ENCODE assay signal across 9 cellular contexts in genomic region chr5:138410996-138411640, GRCh38. TPM values are rescaled to one million over a fixed set of nuclear protein-coding genes. Genes with fewer than 3 reads are reported as not detected.
DNase-seq lines count a peak whose midpoint lies in the region; ATAC-seq, FAIRE-seq and TF ChIP-seq lines count a peak whose summit lies in the region.
"Not testable (repeated sequence)": the region's sequence is repeated elsewhere in the genome, so short reads cannot be mapped to it uniquely, and the experiment has no call there.
"Had no signal": no experiment of that assay in that cellular context is flagged by ENCODE, and none has a peak within 500 bp of the region (broad histone marks: within the 10 kb centered on the region; RNA-seq: fewer than 3 reads in every experiment).

No MANE protein-coding gene starts in this region.

- not testable (repeated sequence) for H3K4me3 ChIP-seq in DND-41 (ENCODE audit: low read depth in 1 of 2, low read length in 2 of 2); H1 (ENCODE audit: extremely low read depth in 1 of 4, insufficient read depth in 2 of 4, low read depth in 3 of 4, low read length in 4 of 4); pancreas; upper lobe of left lung

- 81% methylated on average over 13 of the region's 14 CpGs; no CpG with 5 or more reads in 1 of the 2 experiments for WGBS in H1 (ENCODE audit: extremely low coverage in 1 of 2, insufficient coverage in 1 of 2, insufficient read length in 1 of 2, insufficient replicate concordance in 2 of 2, low coverage in 1 of 2, low lambda C conversion rate in 2 of 2, missing lambda C conversion rate in 1 of 2), 2 experiments
- 67 to 75% methylated on average over 13 of the region's 14 CpGs for WGBS in pancreas, 2 donors
- WGBS in upper lobe of left lung, 2 donors, result 84% methylated on average over 13 to 14 of the region's 14 CpGs

- H2BK5ac ChIP-seq in H1 (ENCODE audit: low read depth, low read length), result not testable (repeated sequence)

- not testable (repeated sequence) for H3K4ac ChIP-seq in H1 (replicated peaks; ENCODE audit: insufficient read length, low read depth, low read length)

- intact Hi-C loops in pancreas (cut with DNase I), result loop anchor here in 1 of 3 donors (10.0 kb wide), 1 partner anchor 186 kb away; no protein-coding TSS in a partner anchor

- FAIRE-seq in H1 (lab: Jason Lieb, UNC); pancreas (lab: Jason Lieb, UNC): not testable (repeated sequence)

- peak overlapping the region in 1 of 6 donors; percentile 34 for H3K27ac Mint-ChIP-seq in immature natural killer cell

- H3K79me2 ChIP-seq in DND-41 (ENCODE audit: insufficient read depth, low read length); H1 (ENCODE audit: control insufficient read depth in 1 of 2, insufficient read depth in 2 of 2, low read length in 2 of 2): not testable (repeated sequence)

- not testable (repeated sequence) for H3K18ac ChIP-seq in H1 (ENCODE audit: extremely low read depth, low read length)

- H4K8ac ChIP-seq in H1 (ENCODE audit: extremely low read depth, insufficient read depth, low read length), result not testable (repeated sequence)

- not testable (repeated sequence) for H2AK5ac ChIP-seq in H1 (ENCODE audit: low read depth, low read length)

- not testable (repeated sequence) for H3K4me1 ChIP-seq in DND-41 (ENCODE audit: insufficient read depth, low read length); H1 (replicated peaks in 1 of 4; ENCODE audit: control insufficient read depth in 3 of 4, insufficient read depth in 4 of 4, low read length in 3 of 4); pancreas; upper lobe of left lung

- TF ChIP-seq RAD21 in H1 (IDR thresholded peaks at IDR 0.05 in 1 of 2, conservative IDR thresholded peaks at IDR 0.05 in 1 of 2; ENCODE audit: low read depth in 2 of 2, low read length in 2 of 2), result peak; percentile 52 to 53

- DNase-seq in DND-41 (peak; percentile 36), LHCN-M2 (ENCODE audit: low read depth) (peak; percentile 20), SIG-M5 treated with dmso at 0.1 percent for 504 hours (lab: John Stamatoyannopoulos, UW; ENCODE audit: unreplicated experiment) (peak; percentile 27), H1 (ENCODE audit: low read depth in 1 of 2, low spot score in 2 of 2) (peak; percentile 19 to 78), immature natural killer cell (peak; percentile 4 to 21 (median 5)), pancreas (peak; percentile 32 to 71 (median 64)), upper lobe of left lung (peak in 1 of 2 donors; percentile 34)
- DNase-seq in activated T-cell treated with anti-CD3 and anti-CD28 coated beads, Interleukin-2, amount 50 U/mL, for 1 hour, result peak; percentile 25

- H3K27me3 ChIP-seq in DND-41 (ENCODE audit: insufficient read depth, low read length, poor library complexity); H1 (replicated peaks in 1 of 4; ENCODE audit: control insufficient read depth in 3 of 4, extremely low read depth in 1 of 4, insufficient read depth in 3 of 4, low read length in 3 of 4); pancreas; upper lobe of left lung: not testable (repeated sequence)

- not testable (repeated sequence) for H3K9me3 Mint-ChIP-seq in immature natural killer cell

- H2BK15ac ChIP-seq in H1 (ENCODE audit: low read length), result not testable (repeated sequence)

- not testable (repeated sequence) for H2BK12ac ChIP-seq in H1 (ENCODE audit: low read depth, low read length)

- TF ChIP-seq POLR2A in H1 (IDR thresholded peaks at IDR 0.05; ENCODE audit: control extremely low read depth in 1 of 2, low read depth in 2 of 2, low read length in 2 of 2); upper lobe of left lung (IDR thresholded peaks at IDR 0.05): not testable (repeated sequence)

- not testable (repeated sequence) for H3K27ac ChIP-seq in DND-41 (ENCODE audit: low read length); H1 (ENCODE audit: low read depth, low read length); pancreas; upper lobe of left lung

- H3K36me3 ChIP-seq in DND-41 (ENCODE audit: insufficient read depth, low read length) (peaks cover 73% of the 10 kb centered on the region), H1 (ENCODE audit: control insufficient read depth in 2 of 4, insufficient read depth in 4 of 4, low read length in 3 of 4) (peaks cover 3 to 46% (median 22%) of the 10 kb centered on the region in 4 experiments; a peak in 6 of 8 replicates), pancreas (peaks cover 0 to 22% (median 10%) of the 10 kb centered on the region in 3 donors), upper lobe of left lung (peaks cover 18 to 73% (median 33%) of the 10 kb centered on the region in 4 donors)

- not testable (repeated sequence) for H3K4me2 ChIP-seq in DND-41 (ENCODE audit: insufficient read depth, low read length); H1 (ENCODE audit: insufficient read depth in 1 of 2, low read depth in 2 of 2, low read length in 2 of 2)

- H3K4me3 Mint-ChIP-seq in immature natural killer cell, result not testable (repeated sequence)

- H2BK20ac ChIP-seq in H1 (ENCODE audit: low read length), result not testable (repeated sequence)

- TF ChIP-seq CTCF in DND-41 (IDR thresholded peaks at IDR 0.05; ENCODE audit: borderline replicate concordance, extremely low read depth, low read length, poor library complexity, severe bottlenecking), result peak; percentile 52
- TF ChIP-seq CTCF in H1 (IDR thresholded peaks at IDR 0.05; ENCODE audit: control extremely low read depth in 1 of 3, insufficient read depth in 1 of 3, low read depth in 1 of 3, low read length in 3 of 3), result peak; percentile 42 to 52 (median 48)
- TF ChIP-seq CTCF in pancreas (IDR thresholded peaks at IDR 0.05), result peak in 2 of 4 donors; percentile 26 to 33
- peak in 5 of 6 experiments; percentile 38 to 58 (median 52) for TF ChIP-seq CTCF in upper lobe of left lung (IDR thresholded peaks at IDR 0.05)

- not testable (repeated sequence) for H3K27me3 Mint-ChIP-seq in immature natural killer cell (ENCODE audit: low read depth in 3 of 3)

- H3K23me2 ChIP-seq in H1 (ENCODE audit: low read depth, low read length), result not testable (repeated sequence)

- H3K56ac ChIP-seq in H1 (replicated peaks; ENCODE audit: insufficient read length, low read depth, low read length), result not testable (repeated sequence)

- H3K14ac ChIP-seq in H1 (ENCODE audit: insufficient read length), result not testable (repeated sequence)

- peaks cover 21 to 27% (median 22%) of the 10 kb centered on the region in 3 donors for H3K36me3 Mint-ChIP-seq in immature natural killer cell

- not testable (repeated sequence) for H4K20me1 ChIP-seq in DND-41 (ENCODE audit: insufficient read depth, low read length); H1 (replicated peaks in 1 of 2; ENCODE audit: control insufficient read depth in 1 of 2, insufficient read depth in 2 of 2, low read length in 2 of 2)

- not testable (repeated sequence) for H2BK120ac ChIP-seq in H1 (replicated peaks; ENCODE audit: low read depth, low read length)

- H4K91ac ChIP-seq in H1 (replicated peaks; ENCODE audit: insufficient read length, low read length), result not testable (repeated sequence)

- not testable (repeated sequence) for H3K9ac ChIP-seq in DND-41 (ENCODE audit: low read depth, low read length); H1 (replicated peaks in 1 of 4; ENCODE audit: extremely low read depth in 1 of 4, low read depth in 3 of 4, low read length in 3 of 4)

- POLR2A ChIA-PET in H1 (lab: Charles Lee; ENCODE audit: partially characterized antibody), result interaction anchor here (1.1 to 1.4 kb wide), 2 partner anchors 72 to 74 kb away, joined by 3 to 4 read pairs; no protein-coding TSS in a partner anchor

- H4K5ac ChIP-seq in H1 (ENCODE audit: insufficient read length, low read depth, low read length), result not testable (repeated sequence)

- H3K79me1 ChIP-seq in H1 (ENCODE audit: low read depth, low read length), result not testable (repeated sequence)

- H3K9me3 ChIP-seq in DND-41 (ENCODE audit: insufficient read depth, low read length, severe bottlenecking); H1 (ENCODE audit: insufficient read depth in 2 of 2, low read depth in 1 of 2, low read length in 1 of 2); pancreas; upper lobe of left lung: not testable (repeated sequence)

- not testable (repeated sequence) for H3K23ac ChIP-seq in H1 (ENCODE audit: insufficient read length)

- H2AFZ ChIP-seq in DND-41 (ENCODE audit: low read depth, low read length); H1 (ENCODE audit: low read length): not testable (repeated sequence)

- not testable (repeated sequence) for TF ChIP-seq EP300 in H1 (IDR thresholded peaks at IDR 0.05; ENCODE audit: borderline replicate concordance in 1 of 2, low read depth in 2 of 2, low read length in 2 of 2); upper lobe of left lung (IDR thresholded peaks at IDR 0.05)

- ATAC-seq in DND-41 (ENCODE audit: insufficient read depth, low read depth); pancreas; upper lobe of left lung (ENCODE audit: low FRiP score in 2 of 2): not testable (repeated sequence)

- CTCF ChIA-PET in H1 (lab: Charles Lee; ENCODE audit: partially characterized antibody), result interaction anchor here (0.7 to 2.0 kb wide), 15 partner anchors 11 to 545 kb away, joined by 3 to 7 read pairs (median 4); partner anchors contain the start of gene REEP2

- H3K4me1 Mint-ChIP-seq in immature natural killer cell, result not testable (repeated sequence)

RNA-seq across cellular contexts. Expression of gene REEP2, which starts 27.7 kb away (rescaled TPM):
- total RNA-seq in LHCN-M2 (2014; rRNA removed), result 9.0 and 11.0 TPM in 2 replicates
- 9.1 TPM for polyA plus RNA-seq in LHCN-M2 (2012)
- total RNA-seq in H1 (2021; fragmentation: NEBNext Ultra II Directional; extraction: Animal tissue kit (Norgen Biotek cat#: 25700)), result 40.2 and 41.4 TPM in 2 replicates
- 26.5 and 44.7 TPM in 2 replicates for polyA plus RNA-seq in H1 (2011; rRNA removed)
- 38.9 TPM for polyA plus RNA-seq in H1 (2011; cell fraction: cytosol; rRNA removed)
- 64.2 TPM for polyA plus RNA-seq in H1 (2011; cell fraction: nucleus; rRNA removed)
- 29.7 to 48.4 TPM (median 41.9 TPM) in 4 replicates for polyA plus RNA-seq in H1 (2012, experiment 1 of 2)
- 34.3 TPM for polyA plus RNA-seq in H1 (2012, experiment 2 of 2)
- polyA plus RNA-seq in H1 (2013, experiment 1 of 2), result 29.8 TPM
- 32.6 TPM for polyA plus RNA-seq in H1 (2013, experiment 2 of 2)
- polyA minus RNA-seq in H1 (2011; rRNA and poly(A)+ RNA removed), result 39.8 and 60.9 TPM in 2 replicates
- polyA minus RNA-seq in H1 (2011; cell fraction: cytosol; rRNA and poly(A)+ RNA removed), result 26.1 TPM
- polyA minus RNA-seq in H1 (2011; cell fraction: nucleus; rRNA and poly(A)+ RNA removed), result 15.0 TPM
- polyA plus RNA-seq in immature natural killer cell, result under 1 TPM in 2 of 3 donors, not detected in 1; 0.11 to 0.48 TPM
- 1 to 10 TPM in 3 of 6 donors, under 1 TPM in 3; 0.41 to 3.3 (median 1.3) TPM for total RNA-seq in pancreas
- 10 to 100 TPM; 12.4 to 22.6 TPM for polyA plus RNA-seq in pancreas
- 1 to 10 TPM in 1 of 6 donors, under 1 TPM in 4, not detected in 1; 0.33 to 3.2 (median 0.46) TPM for total RNA-seq in upper lobe of left lung
- total RNA-seq: activated B cell treated with CpG ODN at 0.5 μM for 24 hours had no signal

RNA-seq across cellular contexts. Expression of gene EGR1, which starts 54.2 kb away (rescaled TPM):
- 4.1 and 7.2 TPM in 2 replicates for total RNA-seq in LHCN-M2 (2014; rRNA removed)
- 21.7 TPM for polyA plus RNA-seq in LHCN-M2 (2012)
- 35.5 and 39.6 TPM in 2 replicates for total RNA-seq in H1 (2021; fragmentation: NEBNext Ultra II Directional; extraction: Animal tissue kit (Norgen Biotek cat#: 25700))
- polyA plus RNA-seq in H1 (2011; rRNA removed), result 16.2 and 36.0 TPM in 2 replicates
- 10.2 TPM for polyA plus RNA-seq in H1 (2011; cell fraction: cytosol; rRNA removed)
- 69.1 TPM for polyA plus RNA-seq in H1 (2011; cell fraction: nucleus; rRNA removed)
- 43.9 to 75.3 TPM (median 58.9 TPM) in 4 replicates for polyA plus RNA-seq in H1 (2012, experiment 1 of 2)
- polyA plus RNA-seq in H1 (2012, experiment 2 of 2), result 61.0 TPM
- polyA plus RNA-seq in H1 (2013, experiment 1 of 2), result 5.5 TPM
- polyA plus RNA-seq in H1 (2013, experiment 2 of 2), result 5.1 TPM
- polyA minus RNA-seq in H1 (2011; rRNA and poly(A)+ RNA removed), result 7.8 and 16.3 TPM in 2 replicates
- 22.8 TPM for polyA minus RNA-seq in H1 (2011; cell fraction: cytosol; rRNA and poly(A)+ RNA removed)
- 79.4 TPM for polyA minus RNA-seq in H1 (2011; cell fraction: nucleus; rRNA and poly(A)+ RNA removed)
- under 1 TPM in 2 of 3 donors, not detected in 1; 0.52 to 0.99 TPM for polyA plus RNA-seq in immature natural killer cell
- total RNA-seq in pancreas, result 10 to 100 TPM; 16.4 to 33.0 (median 26.9) TPM
- 100 to 1,000 TPM in 1 of 2 donors, 10 to 100 TPM in 1; 41.0 to 120 TPM for polyA plus RNA-seq in pancreas
- 100 to 1,000 TPM in 2 of 6 donors, 10 to 100 TPM in 4; 14.7 to 222 (median 64.2) TPM for total RNA-seq in upper lobe of left lung

RNA-seq across cellular contexts. Expression of gene KDM3B, which starts 58.6 kb away (rescaled TPM):
- 30.3 and 36.1 TPM in 2 replicates for total RNA-seq in LHCN-M2 (2014; rRNA removed)
- polyA plus RNA-seq in LHCN-M2 (2012), result 20.4 TPM
- 78.1 and 79.7 TPM in 2 replicates for total RNA-seq in H1 (2021; fragmentation: NEBNext Ultra II Directional; extraction: Animal tissue kit (Norgen Biotek cat#: 25700))
- 21.1 and 27.1 TPM in 2 replicates for polyA plus RNA-seq in H1 (2011; rRNA removed)
- 30.5 TPM for polyA plus RNA-seq in H1 (2011; cell fraction: cytosol; rRNA removed)
- polyA plus RNA-seq in H1 (2011; cell fraction: nucleus; rRNA removed), result 28.9 TPM
- 53.0 to 64.5 TPM (median 56.6 TPM) in 4 replicates for polyA plus RNA-seq in H1 (2012, experiment 1 of 2)
- polyA plus RNA-seq in H1 (2012, experiment 2 of 2), result 8.1 TPM
- 29.4 TPM for polyA plus RNA-seq in H1 (2013, experiment 1 of 2)
- polyA plus RNA-seq in H1 (2013, experiment 2 of 2), result 28.2 TPM
- polyA minus RNA-seq in H1 (2011; rRNA and poly(A)+ RNA removed), result 88.3 and 90.0 TPM in 2 replicates
- polyA minus RNA-seq in H1 (2011; cell fraction: cytosol; rRNA and poly(A)+ RNA removed), result 53.7 TPM
- polyA minus RNA-seq in H1 (2011; cell fraction: nucleus; rRNA and poly(A)+ RNA removed), result 55.1 TPM
- 10 to 100 TPM in 1 of 3 donors, 1 to 10 TPM in 2; 4.0 to 14.5 (median 7.2) TPM for polyA plus RNA-seq in immature natural killer cell
- total RNA-seq in pancreas, result 10 to 100 TPM; 17.9 to 38.3 (median 25.3) TPM
- polyA plus RNA-seq in pancreas, result 10 to 100 TPM; 14.3 to 24.8 TPM
- 100 to 1,000 TPM in 1 of 6 donors, 10 to 100 TPM in 5; 54.8 to 110 (median 56.8) TPM for total RNA-seq in upper lobe of left lung
